ENCODE assay signal across 8 cellular contexts in genomic region chr20:33666293-33667244, GRCh38. TPM values are rescaled to one million over a fixed set of nuclear protein-coding genes. Genes with fewer than 3 reads are reported as not detected.
DNase-seq lines count a peak whose midpoint lies in the region; ATAC-seq and TF ChIP-seq lines count a peak whose summit lies in the region.

Gene ACTL10, plus strand, starts transcription at chr20:33666943. Its CDS starts 555 bp downstream, at chr20:33667498.

- no peaks in the 10 kb centered on the region for H3K9me2 ChIP-seq in OCI-LY1 (ENCODE audit: low read depth, low read length)

- no peaks in the 10 kb centered on the region for H4K20me1 ChIP-seq in OCI-LY1 (ENCODE audit: insufficient read depth, low read length)

- H3K9me3 ChIP-seq in OCI-LY1 (ENCODE audit: low read length), result no peaks in the 10 kb centered on the region
- H3K9me3 ChIP-seq in mononuclear cell (ENCODE audit: low read depth, low read length), result no peaks in the 10 kb centered on the region

- H3K27ac ChIP-seq in C4-2B (peak within 1 kb of the TSS; percentile 97), OCI-LY1 (ENCODE audit: low read depth, low read length, poor library complexity, severe bottlenecking) (peak within 1 kb of the TSS; percentile 80)

- H3F3A ChIP-seq in OCI-LY1 (ENCODE audit: insufficient read depth, low read length), result no peaks in the 10 kb centered on the region

- ATAC-seq in GM19324 (IDR thresholded peaks at IDR 0.05; ENCODE audit: low FRiP score, unreplicated experiment) (peak; percentile 61), HG03469 (IDR thresholded peaks at IDR 0.05; ENCODE audit: unreplicated experiment) (peak; percentile 55)

- H2AFZ ChIP-seq in OCI-LY1 (ENCODE audit: low read length), result no peak within 1 kb of the TSS

- H3K79me2 ChIP-seq in OCI-LY1 (ENCODE audit: insufficient read depth, low read length), result no peaks in the 10 kb centered on the region

- H3K9ac ChIP-seq in OCI-LY1 (ENCODE audit: low read length), result peak within 1 kb of the TSS; percentile 49

- H3K36me3 ChIP-seq in OCI-LY1 (ENCODE audit: insufficient read depth, low read length), result peaks cover 49% of the 10 kb centered on the region

- peak within 1 kb of the TSS; percentile 59 for H3K4me3 ChIP-seq in OCI-LY1 (ENCODE audit: low read depth, low read length, poor library complexity, severe bottlenecking)
- H3K4me3 ChIP-seq in epithelial cell of proximal tubule (ENCODE audit: low read depth, low read length), result peak within 1 kb of the TSS; percentile 59
- H3K4me3 ChIP-seq in mononuclear cell (ENCODE audit: low read length), result peak within 1 kb of the TSS; percentile 35

- peak within 1 kb of the TSS; percentile 72 for H3K4me2 ChIP-seq in OCI-LY1 (ENCODE audit: low read length)

- H3K27me3 ChIP-seq in OCI-LY1 (ENCODE audit: insufficient read depth, low read length) (no peaks in the 10 kb centered on the region), mononuclear cell (ENCODE audit: insufficient read depth, low read length) (no peaks in the 10 kb centered on the region)

- TF ChIP-seq CTCF in C4-2B (conservative IDR thresholded peaks at IDR 0.05) (no peak), OCI-LY1 (IDR thresholded peaks at IDR 0.05; ENCODE audit: low read length) (no peak), epithelial cell of proximal tubule (conservative IDR thresholded peaks at IDR 0.05; ENCODE audit: low read depth, low read length) (peak; percentile 32)

- DNase-seq in activated T-cell treated with anti-CD3 and anti-CD28 coated beads, Interleukin-2, amount 50 U/mL, for 1 hour, result peak; percentile 82
- peak; percentile 85 for DNase-seq in epithelial cell of proximal tubule (ENCODE audit: low read depth)
- DNase-seq in stimulated activated CD8-positive, alpha-beta memory T cell treated with anti-CD3 and anti-CD28 coated beads, Interleukin-2, amount 100 ng/mL, for 48 hours (ENCODE audit: low read depth in 2 of 2), result peak; percentile 80 to 88

- peaks cover 87% of the 10 kb centered on the region for H3K4me1 ChIP-seq in OCI-LY1 (ENCODE audit: insufficient read depth, low read length, severe bottlenecking)
- H3K4me1 ChIP-seq in mononuclear cell (ENCODE audit: insufficient read depth, low read length), result peaks cover 47% of the 10 kb centered on the region

RNA-seq across cellular contexts. Expression of gene ACTL10, which starts in this region (rescaled TPM):
- total RNA-seq in epithelial cell of proximal tubule, result 2.2 TPM in 2 replicates
- total RNA-seq in mononuclear cell, result 0.42 TPM

Comparison
In these comparisons a context has a peak if more than half of its experiments do, and no peak if none do; other contexts are left out.
1. Peak in every context shown above with its lines: DNase-seq, ATAC-seq, H3K4me3 ChIP-seq and H3K27ac ChIP-seq.